10 cellular contexts compared by ENCODE assay signal in genomic region chr1:224700915-224701531, GRCh38.
A peak's percentile ranks its signal among the peaks of the same experiment; 100 is the strongest.
DNase-seq lines count a peak whose midpoint lies in the region; ATAC-seq and TF ChIP-seq lines count a peak whose summit lies in the region.
"Had no signal": no experiment of that assay in that cellular context is flagged by ENCODE, and none has a peak within 500 bp of the region (broad histone marks: within the 10 kb centered on the region; RNA-seq: fewer than 3 reads in every experiment).

No MANE protein-coding gene starts in this region.

- H3K27me3 Mint-ChIP-seq in activated CD8-positive, alpha-beta memory T cell treated with anti-CD3 and anti-CD28 coated beads, Interleukin-2, amount 10 ng/mL, durations not matched to agents 7 days and 5 days, result no peaks in the 10 kb centered on the region

- H3K36me3 Mint-ChIP-seq in activated CD8-positive, alpha-beta memory T cell treated with anti-CD3 and anti-CD28 coated beads, Interleukin-2, amount 10 ng/mL, durations not matched to agents 7 days and 5 days, result no peaks in the 10 kb centered on the region

- no peak overlapping the region; the same call in 1 of the 2 replicates for H3K4me2 ChIP-seq in HCT116 (ENCODE audit: low read length)

- no TSS peak for BruUV-seq in HCT116 (replicated peaks; lab: Mats Ljungman, UMichigan)

- DNase-seq in HCT116 (ENCODE audit: low read depth, low spot score) (peak; percentile 24), SJCRH30 (peak; percentile 42 to 63), left lobe of liver (ENCODE audit: low spot score) (no peak), NCI-H1105 (lab: John Stamatoyannopoulos, UW) (no peak)
- DNase-seq in stimulated activated CD4-positive, alpha-beta T cell treated with anti-CD3 and anti-CD28 coated beads, Interleukin-15, amount 100 ng/mL, for 24 hours, result no peak
- no peak for DNase-seq in activated CD8-positive, alpha-beta memory T cell treated with anti-CD3 and anti-CD28 coated beads, Interleukin-2, amount 10 ng/mL, durations not matched to agents 7 days and 5 days

- TF ChIP-seq CTCF in GM12875 (IDR thresholded peaks at IDR 0.05; ENCODE audit: borderline replicate concordance, insufficient read depth, low read depth, low read length) (peak; percentile 67), HCT116 (IDR thresholded peaks at IDR 0.05 in 2 of 3, conservative IDR thresholded peaks at IDR 0.05 in 1 of 3; ENCODE audit: borderline replicate concordance in 1 of 3, insufficient read depth in 1 of 3, low read depth in 2 of 3, low read length in 2 of 3) (peak; percentile 54 to 76 (median 72); a peak in 5 of 6 replicates)

- CTCF ChIA-PET in HCT116 (lab: Charles Lee), result interaction anchor here (0.7 to 2.4 kb wide), 7 partner anchors 13 to 670 kb away, joined by 3 to 21 read pairs (median 3); no protein-coding TSS in a partner anchor
- CTCF ChIA-PET in activated CD8-positive, alpha-beta memory T cell treated with anti-CD3 and anti-CD28 coated beads, Interleukin-2, amount 10 ng/mL, durations not matched to agents 7 days and 5 days (lab: Charles Lee), result interaction anchor here (0.6 to 1.9 kb wide), 6 partner anchors 13 to 1822 kb away, joined by 3 to 7 read pairs (median 4); no protein-coding TSS in a partner anchor

- H3K27me3 ChIP-seq in HCT116 (ENCODE audit: insufficient read depth, low read length) (0 out of 2 replicates have a peak, but pooled peaks cover 6% of the 10 kb centered on the region), SJCRH30 (peaks cover 9% of the 10 kb centered on the region)

- H3K9me3 Mint-ChIP-seq in activated CD8-positive, alpha-beta memory T cell treated with anti-CD3 and anti-CD28 coated beads, Interleukin-2, amount 10 ng/mL, durations not matched to agents 7 days and 5 days (ENCODE audit: low read depth), result no peaks in the 10 kb centered on the region

- H3K4me1 Mint-ChIP-seq in activated CD8-positive, alpha-beta memory T cell treated with anti-CD3 and anti-CD28 coated beads, Interleukin-2, amount 10 ng/mL, durations not matched to agents 7 days and 5 days, result no peaks in the 10 kb centered on the region

- ATAC-seq in HCT116, result peak; percentile 93
- ATAC-seq in left lobe of liver, result peak; percentile 53
- ATAC-seq in activated CD8-positive, alpha-beta memory T cell treated with anti-CD3 and anti-CD28 coated beads, Interleukin-2, amount 10 ng/mL, durations not matched to agents 7 days and 5 days, result no peak
- no peak for ATAC-seq in HG03521 (IDR thresholded peaks at IDR 0.05; ENCODE audit: unreplicated experiment)
- ATAC-seq: mucosa of descending colon had no signal

- H3K79me2 ChIP-seq in HCT116 (ENCODE audit: insufficient read depth, low read length), result no peaks in the 10 kb centered on the region

- no peak overlapping the region for H2AFZ ChIP-seq in HCT116 (ENCODE audit: low read depth, low read length, poor library complexity, severe bottlenecking)

- H3K4me3 ChIP-seq in GM12875 (ENCODE audit: low read depth, low read length), result no peak overlapping the region
- no peak overlapping the region for H3K4me3 ChIP-seq in HCT116 (replicated peaks in 1 of 2; ENCODE audit: low read depth in 1 of 2, low read length in 2 of 2)
- no peak overlapping the region for H3K4me3 ChIP-seq in SJCRH30
- H3K4me3 ChIP-seq: mucosa of descending colon, SK-N-MC had no signal

- intact Hi-C loops in HCT116 (cut with micrococcal nuclease), result no loop called here

- H3K9ac ChIP-seq in HCT116 (ENCODE audit: low read length), result no peak overlapping the region

- no peak overlapping the region for H3K4me3 Mint-ChIP-seq in activated CD8-positive, alpha-beta memory T cell treated with anti-CD3 and anti-CD28 coated beads, Interleukin-2, amount 10 ng/mL, durations not matched to agents 7 days and 5 days

- H3K27ac ChIP-seq in HCT116 (ENCODE audit: low read depth, low read length), result no peak overlapping the region
- no peak overlapping the region for H3K27ac ChIP-seq in SJCRH30
- H3K27ac ChIP-seq: SK-N-MC had no signal

- H3K4me1 ChIP-seq in HCT116 (ENCODE audit: control insufficient read depth in 1 of 2, insufficient read depth in 2 of 2, low read length in 2 of 2) (no peaks in the 10 kb centered on the region; a peak in 1 of 4 replicates), SJCRH30 (no peaks in the 10 kb centered on the region)

- RAD21 ChIA-PET in HCT116 (lab: Charles Lee; ENCODE audit: low non-redundant PET in 1 of 2, low total read pairs in 2 of 2, uncharacterized antibody in 2 of 2, unreplicated experiment in 2 of 2), result interaction anchor here (0.9 kb wide), 2 partner anchors 150 kb away, joined by 3 to 6 read pairs; no protein-coding TSS in a partner anchor

- H3K9me3 ChIP-seq in HCT116 (ENCODE audit: control insufficient read depth in 1 of 2, insufficient read depth in 1 of 2, low read depth in 1 of 2, low read length in 2 of 2) (no peaks in the 10 kb centered on the region), SJCRH30 (replicated peaks) (no peaks in the 10 kb centered on the region)
- H3K9me3 ChIP-seq: mucosa of descending colon had no signal

- H3K36me3 ChIP-seq in HCT116 (ENCODE audit: control insufficient read depth in 1 of 2, insufficient read depth in 2 of 2, low read length in 2 of 2) (no peaks in the 10 kb centered on the region), SJCRH30 (no peaks in the 10 kb centered on the region)

- no peaks in the 10 kb centered on the region for H3K9me2 ChIP-seq in HCT116 (ENCODE audit: insufficient read depth)

- no peaks in the 10 kb centered on the region for H4K20me1 ChIP-seq in HCT116 (ENCODE audit: insufficient read depth)

- POLR2A ChIA-PET in HCT116 (lab: Charles Lee), result no interaction called here

- H3K27ac Mint-ChIP-seq in activated CD8-positive, alpha-beta memory T cell treated with anti-CD3 and anti-CD28 coated beads, Interleukin-2, amount 10 ng/mL, durations not matched to agents 7 days and 5 days, result no peak overlapping the region

- peak; percentile 66 for TF ChIP-seq RAD21 in HCT116 (IDR thresholded peaks at IDR 0.05; ENCODE audit: low read depth)

- no peak for TF ChIP-seq POLR2A in HCT116 (IDR thresholded peaks at IDR 0.05; ENCODE audit: borderline replicate concordance, extremely low read depth, insufficient read depth, insufficient read length)

TF ChIP-seq in HCT116, 20 proteins besides CTCF, POLR2A, EP300 and RAD21:
- TF ChIP-seq SIN3A (IDR thresholded peaks at IDR 0.05; ENCODE audit: low read depth) (no peak), EZH2 (IDR thresholded peaks at IDR 0.05) (no peak), SRF (IDR thresholded peaks at IDR 0.05; ENCODE audit: low read depth) (no peak), YY1 (IDR thresholded peaks at IDR 0.05; ENCODE audit: extremely low read depth, insufficient replicate concordance, low read depth, low read length) (no peak), TCF7L2 (IDR thresholded peaks at IDR 0.05; ENCODE audit: borderline replicate concordance, extremely low read depth, insufficient read depth, insufficient read length) (no peak), ZFX (IDR thresholded peaks at IDR 0.05) (no peak), JUND (IDR thresholded peaks at IDR 0.05) (no peak), ELF1 (IDR thresholded peaks at IDR 0.05; ENCODE audit: borderline replicate concordance, low read depth) (no peak), SP1 (IDR thresholded peaks at IDR 0.05; ENCODE audit: low read depth) (no peak), POLR2AphosphoS5 (IDR thresholded peaks at IDR 0.05; ENCODE audit: low read depth, low read length) (no peak), ZBTB33 (IDR thresholded peaks at IDR 0.05; ENCODE audit: extremely low read depth, insufficient replicate concordance, low read length) (no peak), CBX3 (IDR thresholded peaks at IDR 0.05; ENCODE audit: low read depth) (no peak), ZNF274 (IDR thresholded peaks at IDR 0.05; ENCODE audit: low read depth, low read length) (no peak), REST (IDR thresholded peaks at IDR 0.05; ENCODE audit: low read depth) (no peak)

Comparison
In these comparisons a context has a peak if more than half of its experiments do, and no peak if none do; other contexts are left out.
1. ATAC-seq: peak in HCT116 (single experiment) and left lobe of liver (single experiment); none in activated CD8-positive, alpha-beta memory T cell treated with anti-CD3 and anti-CD28 coated beads, Interleukin-2, amount 10 ng/mL, durations not matched to agents 7 days and 5 days (single experiment) and HG03521 (single experiment).
2. DNase-seq: peak in HCT116 (single experiment) and SJCRH30 (2 of 2); none in left lobe of liver (single experiment), stimulated activated CD4-positive, alpha-beta T cell treated with anti-CD3 and anti-CD28 coated beads, Interleukin-15, amount 100 ng/mL, for 24 hours (single experiment), NCI-H1105 (single experiment) and activated CD8-positive, alpha-beta memory T cell treated with anti-CD3 and anti-CD28 coated beads, Interleukin-2, amount 10 ng/mL, durations not matched to agents 7 days and 5 days (single experiment).